In the genomic region with DNA sequence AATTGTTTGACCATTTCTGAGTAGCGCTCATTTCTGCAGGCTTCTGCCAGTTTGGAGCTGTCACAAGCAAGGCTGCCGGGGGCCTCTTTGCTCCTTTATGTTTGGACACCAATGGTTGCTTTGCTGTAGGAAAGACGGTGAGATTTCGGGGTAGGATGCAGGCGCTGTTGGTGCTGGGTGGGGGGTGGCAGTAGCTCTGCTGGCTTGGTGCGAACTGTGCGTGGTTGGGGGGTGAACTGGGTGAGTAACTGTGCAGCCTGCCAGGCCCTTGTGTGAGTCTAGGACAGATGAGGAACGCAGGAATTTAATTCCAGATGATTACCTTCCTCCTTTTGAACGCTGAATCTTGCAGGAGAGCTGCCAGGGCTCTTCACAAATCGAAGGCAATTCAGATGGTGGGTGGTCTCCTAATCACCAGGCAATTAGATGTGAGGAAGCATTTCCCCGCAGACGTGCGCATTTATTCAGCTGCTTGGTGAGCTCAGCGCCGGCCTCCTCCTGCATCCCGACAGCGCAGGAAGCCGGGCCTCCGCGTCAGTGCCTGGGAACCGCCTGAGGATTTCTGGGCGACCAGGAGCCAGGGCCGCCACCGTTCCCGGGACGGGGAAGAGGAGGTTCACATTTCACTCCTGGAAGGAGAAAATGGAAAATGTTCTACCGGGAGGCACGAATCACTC, we compare ENCODE assay signal across 18 cellular contexts.
A peak's percentile ranks its signal among the peaks of the same experiment; 100 is the strongest.
DNase-seq lines count a peak whose midpoint lies in the region; ATAC-seq, FAIRE-seq and TF ChIP-seq lines count a peak whose summit lies in the region.
"Had no signal": no experiment of that assay in that cellular context is flagged by ENCODE, and none has a peak within 500 bp of the region (broad histone marks: within the 10 kb centered on the region; RNA-seq: fewer than 3 reads in every experiment).

No MANE protein-coding gene starts in this region.

- H3K4me2 ChIP-seq in HepG2 (ENCODE audit: low read depth, low read length) (no peak overlapping the region), mesenchymal stem cell (ENCODE audit: low read length, poor library complexity, severe bottlenecking) (peak overlapping the region; percentile 10)

- no peak overlapping the region for H2AK5ac ChIP-seq in mesenchymal stem cell (ENCODE audit: low read length, severe bottlenecking)

- H3K9ac ChIP-seq in HepG2 (ENCODE audit: insufficient read depth, low read depth, low read length) (no peak overlapping the region), mesenchymal stem cell (ENCODE audit: low read length) (no peak overlapping the region)

- no peak overlapping the region for H4K91ac ChIP-seq in mesenchymal stem cell (ENCODE audit: low read length)

- H3K27ac Mint-ChIP-seq in stimulated activated effector memory CD8-positive, alpha-beta T cell treated with anti-CD3 and anti-CD28 coated beads, Interleukin-12 subunit alpha, Interleukin-12 subunit beta, amount 100 ng/mL, for 72 hours = no peak overlapping the region
- no peak overlapping the region for H3K27ac Mint-ChIP-seq in activated CD4-positive, alpha-beta memory T cell treated with anti-CD3 and anti-CD28 coated beads, Interleukin-2, amount 10 ng/mL, durations not matched to agents 7 days and 5 days
- H3K27ac Mint-ChIP-seq: activated CD8-positive, alpha-beta T cell treated with anti-CD3 and anti-CD28 coated beads for 36 hours; activated T-helper 17 cell treated with anti-CD3 and anti-CD28 coated beads, Interleukin-2, amount 50 U/mL, for 72 hours; CD8-positive, alpha-beta memory T cell; natural killer cell treated with Interleukin-12 subunit alpha and Interleukin-12 subunit beta and Interleukin-15 and Interleukin-18, amount 100 ng/mL, for 72 hours had no signal

- H3K9me3 ChIP-seq in HepG2 (ENCODE audit: low read length) (no peaks in the 10 kb centered on the region), right lobe of liver (no peaks in the 10 kb centered on the region), mesenchymal stem cell (ENCODE audit: control insufficient read depth, low read length) (peaks cover 6% of the 10 kb centered on the region)
- H3K9me3 ChIP-seq: gastrocnemius medialis, HAP-1 had no signal

- in situ Hi-C loops in HepG2 (cut with HindIII; ENCODE audit: extremely low pct_ligation_motif_present, low pct_unique_long_range_greater_than_20kb) = no loop called here

- H3K79me2 ChIP-seq in HepG2 (ENCODE audit: insufficient read depth, low read length) = no peaks in the 10 kb centered on the region

- 19% methylated on average over 28 of the region's 28 CpGs for WGBS in HepG2 (ENCODE audit: low lambda C conversion rate)
- 32% methylated on average over 15 of the region's 28 CpGs for WGBS in right lobe of liver (ENCODE audit: insufficient coverage, low coverage, low lambda C conversion rate, missing lambda C conversion rate)
- WGBS in mesenchymal stem cell = 34% methylated on average over 28 of the region's 28 CpGs

- no TSS peak for BruUV-seq in HepG2 (replicated peaks; lab: Mats Ljungman, UMichigan)

- no peak overlapping the region for H2BK15ac ChIP-seq in mesenchymal stem cell (ENCODE audit: low read depth, poor library complexity, severe bottlenecking)

- H3K14ac ChIP-seq in mesenchymal stem cell (ENCODE audit: low read length in 2 of 2) = no peak overlapping the region

- TF ChIP-seq CTCF in HepG2 (CRISPR knock-in tag; IDR thresholded peaks at IDR 0.05) (no peak), right lobe of liver (IDR thresholded peaks at IDR 0.05) (no peak), fibroblast of mammary gland (conservative IDR thresholded peaks at IDR 0.05; ENCODE audit: control insufficient read depth, insufficient read depth, low read depth, low read length) (no peak)

- no peak for FAIRE-seq in HepG2 (lab: Jason Lieb, UNC)

- H3K27me3 ChIP-seq in HepG2 (ENCODE audit: control insufficient read depth in 1 of 2, insufficient read depth in 2 of 2, low read length in 2 of 2) = peaks cover 11 to 95% of the 10 kb centered on the region in 2 experiments
- no peaks in the 10 kb centered on the region for H3K27me3 ChIP-seq in right lobe of liver
- H3K27me3 ChIP-seq in mesenchymal stem cell (ENCODE audit: control insufficient read depth in 1 of 2, insufficient read depth in 1 of 2, low read length in 2 of 2) = peaks cover 3 to 92% of the 10 kb centered on the region in 2 experiments

- H3K4me1 Mint-ChIP-seq in stimulated activated effector memory CD8-positive, alpha-beta T cell treated with anti-CD3 and anti-CD28 coated beads, Interleukin-12 subunit alpha, Interleukin-12 subunit beta, amount 100 ng/mL, for 72 hours = no peaks in the 10 kb centered on the region
- H3K4me1 Mint-ChIP-seq in activated CD4-positive, alpha-beta memory T cell treated with anti-CD3 and anti-CD28 coated beads, Interleukin-2, amount 10 ng/mL, durations not matched to agents 7 days and 5 days = no peaks in the 10 kb centered on the region
- H3K4me1 Mint-ChIP-seq: activated T-helper 17 cell treated with anti-CD3 and anti-CD28 coated beads, Interleukin-2, amount 50 U/mL, for 72 hours; CD8-positive, alpha-beta memory T cell had no signal

- no peak overlapping the region for H3K4ac ChIP-seq in mesenchymal stem cell (ENCODE audit: low read depth in 1 of 2, low read length in 2 of 2)

- H3K4me3 ChIP-seq in HepG2 (replicated peaks in 1 of 3; ENCODE audit: insufficient read depth in 1 of 3, low read depth in 2 of 3, low read length in 3 of 3) (no peak overlapping the region), right lobe of liver (no peak overlapping the region), fibroblast of mammary gland (ENCODE audit: control insufficient read depth, low read depth, low read length) (no peak overlapping the region), mesenchymal stem cell (ENCODE audit: insufficient read depth in 1 of 2, low read depth in 1 of 2, low read length in 2 of 2) (peak overlapping the region in 1 of 2 experiments; percentile 53)
- H3K4me3 ChIP-seq: gastrocnemius medialis, HAP-1, skin epidermis had no signal

- H3K36me3 ChIP-seq in HepG2 (replicated peaks in 1 of 2; ENCODE audit: control insufficient read depth in 1 of 2, insufficient read depth in 2 of 2, low read length in 2 of 2) (no peaks in the 10 kb centered on the region), right lobe of liver (no peaks in the 10 kb centered on the region), mesenchymal stem cell (ENCODE audit: control insufficient read depth in 1 of 2, insufficient read depth in 2 of 2, low read depth in 1 of 2, low read length in 2 of 2) (no peaks in the 10 kb centered on the region)
- H3K36me3 ChIP-seq: gastrocnemius medialis, HAP-1 had no signal

- H2AFZ ChIP-seq in HepG2 (ENCODE audit: low read length) = no peak overlapping the region
- H2AFZ ChIP-seq in mesenchymal stem cell (ENCODE audit: low read depth, low read length) = no peak overlapping the region

- H4K8ac ChIP-seq in mesenchymal stem cell (ENCODE audit: low read length) = no peak overlapping the region

- H2BK12ac ChIP-seq in mesenchymal stem cell (ENCODE audit: low read length in 2 of 2) = no peak overlapping the region

- no peak for DNase-seq in HepG2 (ENCODE audit: low spot score)
- no peak for DNase-seq in right lobe of liver
- DNase-seq in fibroblast of mammary gland (ENCODE audit: low read depth) = peak; percentile 46
- peak; percentile 27 for DNase-seq in mesenchymal stem cell
- DNase-seq in COLO829 (ENCODE audit: low spot score) = no peak
- no peak for DNase-seq in stimulated activated effector memory CD8-positive, alpha-beta T cell treated with anti-CD3 and anti-CD28 coated beads, Interleukin-12 subunit alpha, Interleukin-12 subunit beta, amount 100 ng/mL, for 72 hours (ENCODE audit: low spot score in 2 of 2)
- no peak for DNase-seq in activated CD4-positive, alpha-beta memory T cell treated with anti-CD3 and anti-CD28 coated beads, Interleukin-2, amount 10 ng/mL, durations not matched to agents 7 days and 5 days
- no peak for DNase-seq in ureter (ENCODE audit: low spot score)
- DNase-seq: activated CD8-positive, alpha-beta T cell treated with anti-CD3 and anti-CD28 coated beads for 36 hours; CD8-positive, alpha-beta memory T cell; gastrocnemius medialis; NCI-H2029; SHP77 had no signal

- H3K18ac ChIP-seq in mesenchymal stem cell (ENCODE audit: low read depth in 1 of 2, low read length in 2 of 2) = no peak overlapping the region

- H3K36me3 Mint-ChIP-seq in stimulated activated effector memory CD8-positive, alpha-beta T cell treated with anti-CD3 and anti-CD28 coated beads, Interleukin-12 subunit alpha, Interleukin-12 subunit beta, amount 100 ng/mL, for 72 hours = no peaks in the 10 kb centered on the region
- H3K36me3 Mint-ChIP-seq in activated CD4-positive, alpha-beta memory T cell treated with anti-CD3 and anti-CD28 coated beads, Interleukin-2, amount 10 ng/mL, durations not matched to agents 7 days and 5 days (ENCODE audit: low read depth) = no peaks in the 10 kb centered on the region
- H3K36me3 Mint-ChIP-seq: CD8-positive, alpha-beta memory T cell; natural killer cell treated with Interleukin-12 subunit alpha and Interleukin-12 subunit beta and Interleukin-15 and Interleukin-18, amount 100 ng/mL, for 72 hours had no signal

- no peak overlapping the region for H3K27ac ChIP-seq in HepG2 (ENCODE audit: extremely low read length, insufficient read depth, low read length)
- no peak overlapping the region for H3K27ac ChIP-seq in right lobe of liver
- H3K27ac ChIP-seq in mesenchymal stem cell (ENCODE audit: low read length, poor library complexity, severe bottlenecking) = no peak overlapping the region
- H3K27ac ChIP-seq: dorsolateral prefrontal cortex, gastrocnemius medialis, skin epidermis had no signal

- H3K27me3 Mint-ChIP-seq in activated CD4-positive, alpha-beta memory T cell treated with anti-CD3 and anti-CD28 coated beads, Interleukin-2, amount 10 ng/mL, durations not matched to agents 7 days and 5 days = peaks cover 42% of the 10 kb centered on the region

- no peak overlapping the region for H2BK5ac ChIP-seq in mesenchymal stem cell (ENCODE audit: low read depth, low read length, poor library complexity, severe bottlenecking)

- TF ChIP-seq RAD21 in HepG2 (CRISPR knock-in tag; IDR thresholded peaks at IDR 0.05) = no peak

- intact Hi-C loops in HepG2 (cut with micrococcal nuclease; ENCODE audit: unreplicated experiment) (no loop called here), right lobe of liver (cut with DNase I) (no loop called here)

- no peak overlapping the region for H3K23ac ChIP-seq in mesenchymal stem cell (ENCODE audit: low read length in 2 of 2)

- H3K4me1 ChIP-seq in HepG2 (ENCODE audit: insufficient read depth, low read length) (no peaks in the 10 kb centered on the region), right lobe of liver (no peaks in the 10 kb centered on the region), mesenchymal stem cell (ENCODE audit: control insufficient read depth, insufficient read depth, low read depth, low read length) (peaks cover 24% of the 10 kb centered on the region)
- H3K4me1 ChIP-seq: HAP-1 had no signal

- H3K4me3 Mint-ChIP-seq in stimulated activated effector memory CD8-positive, alpha-beta T cell treated with anti-CD3 and anti-CD28 coated beads, Interleukin-12 subunit alpha, Interleukin-12 subunit beta, amount 100 ng/mL, for 72 hours = no peak overlapping the region
- H3K4me3 Mint-ChIP-seq in activated CD4-positive, alpha-beta memory T cell treated with anti-CD3 and anti-CD28 coated beads, Interleukin-2, amount 10 ng/mL, durations not matched to agents 7 days and 5 days = no peak overlapping the region
- H3K4me3 Mint-ChIP-seq: activated CD8-positive, alpha-beta T cell treated with anti-CD3 and anti-CD28 coated beads for 36 hours; activated T-helper 17 cell treated with anti-CD3 and anti-CD28 coated beads, Interleukin-2, amount 50 U/mL, for 72 hours; CD8-positive, alpha-beta memory T cell; natural killer cell treated with Interleukin-12 subunit alpha and Interleukin-12 subunit beta and Interleukin-15 and Interleukin-18, amount 100 ng/mL, for 72 hours had no signal

- no peak overlapping the region for H2BK120ac ChIP-seq in mesenchymal stem cell (ENCODE audit: low read depth, low read length)

- ATAC-seq in HepG2 = no peak
- no peak for ATAC-seq in right lobe of liver
- no peak for ATAC-seq in stimulated activated effector memory CD8-positive, alpha-beta T cell treated with anti-CD3 and anti-CD28 coated beads, Interleukin-12 subunit alpha, Interleukin-12 subunit beta, amount 100 ng/mL, for 72 hours
- ATAC-seq: activated CD8-positive, alpha-beta T cell treated with anti-CD3 and anti-CD28 coated beads for 36 hours; activated T-helper 17 cell treated with anti-CD3 and anti-CD28 coated beads, Interleukin-2, amount 50 U/mL, for 72 hours; natural killer cell treated with Interleukin-12 subunit alpha and Interleukin-12 subunit beta and Interleukin-15 and Interleukin-18, amount 100 ng/mL, for 72 hours had no signal

- no peak for TF ChIP-seq POLR2A in HepG2 (IDR thresholded peaks at IDR 0.05; ENCODE audit: insufficient read depth in 1 of 2, low read depth in 2 of 2, low read length in 2 of 2)
- TF ChIP-seq POLR2A in right lobe of liver (IDR thresholded peaks at IDR 0.05) = no peak

- TF ChIP-seq EP300 in HepG2 (IDR thresholded peaks at IDR 0.05; ENCODE audit: low read depth in 2 of 2, low read length in 2 of 2) (no peak), HepG2 (CRISPR knock-in tag; IDR thresholded peaks at IDR 0.05; ENCODE audit: borderline replicate concordance) (no peak)

- H3K79me1 ChIP-seq in mesenchymal stem cell (replicated peaks; ENCODE audit: low read length, poor library complexity, severe bottlenecking) = peaks cover 7% of the 10 kb centered on the region

- CTCF ChIA-PET in HepG2 (lab: Yijun Ruan, JAX; ENCODE audit: low intra/inter-chr PET ratio, low total read pairs) = no interaction called here
- CTCF ChIA-PET in activated CD4-positive, alpha-beta memory T cell treated with anti-CD3 and anti-CD28 coated beads, Interleukin-2, amount 10 ng/mL, durations not matched to agents 7 days and 5 days (lab: Charles Lee) = no interaction called here

- POLR2A ChIA-PET in HepG2 (lab: Yijun Ruan, JAX) = no interaction called here
- POLR2A ChIA-PET in activated CD4-positive, alpha-beta memory T cell treated with anti-CD3 and anti-CD28 coated beads, Interleukin-2, amount 10 ng/mL, durations not matched to agents 7 days and 5 days (lab: Charles Lee) = no interaction called here

- H4K20me1 ChIP-seq in HepG2 (ENCODE audit: insufficient read depth, low read length) = no peaks in the 10 kb centered on the region

- no peaks in the 10 kb centered on the region for H3K9me3 Mint-ChIP-seq in stimulated activated effector memory CD8-positive, alpha-beta T cell treated with anti-CD3 and anti-CD28 coated beads, Interleukin-12 subunit alpha, Interleukin-12 subunit beta, amount 100 ng/mL, for 72 hours
- H3K9me3 Mint-ChIP-seq in activated CD4-positive, alpha-beta memory T cell treated with anti-CD3 and anti-CD28 coated beads, Interleukin-2, amount 10 ng/mL, durations not matched to agents 7 days and 5 days = no peaks in the 10 kb centered on the region
- H3K9me3 Mint-ChIP-seq: activated CD8-positive, alpha-beta T cell treated with anti-CD3 and anti-CD28 coated beads for 36 hours; activated T-helper 17 cell treated with anti-CD3 and anti-CD28 coated beads, Interleukin-2, amount 50 U/mL, for 72 hours; natural killer cell treated with Interleukin-12 subunit alpha and Interleukin-12 subunit beta and Interleukin-15 and Interleukin-18, amount 100 ng/mL, for 72 hours had no signal

Comparison
In these comparisons a context has a peak if more than half of its experiments do, and no peak if none do; other contexts are left out.
1. DNase-seq: peak in fibroblast of mammary gland (single experiment) and mesenchymal stem cell (single experiment); none in HepG2 (single experiment), right lobe of liver (0 of 3), COLO829 (single experiment), stimulated activated effector memory CD8-positive, alpha-beta T cell treated with anti-CD3 and anti-CD28 coated beads, Interleukin-12 subunit alpha, Interleukin-12 subunit beta, amount 100 ng/mL, for 72 hours (0 of 2), activated CD4-positive, alpha-beta memory T cell treated with anti-CD3 and anti-CD28 coated beads, Interleukin-2, amount 10 ng/mL, durations not matched to agents 7 days and 5 days (single experiment) and ureter (single experiment).